Comparison of ENCODE assay signal across 9 cellular contexts in the genomic region with DNA sequence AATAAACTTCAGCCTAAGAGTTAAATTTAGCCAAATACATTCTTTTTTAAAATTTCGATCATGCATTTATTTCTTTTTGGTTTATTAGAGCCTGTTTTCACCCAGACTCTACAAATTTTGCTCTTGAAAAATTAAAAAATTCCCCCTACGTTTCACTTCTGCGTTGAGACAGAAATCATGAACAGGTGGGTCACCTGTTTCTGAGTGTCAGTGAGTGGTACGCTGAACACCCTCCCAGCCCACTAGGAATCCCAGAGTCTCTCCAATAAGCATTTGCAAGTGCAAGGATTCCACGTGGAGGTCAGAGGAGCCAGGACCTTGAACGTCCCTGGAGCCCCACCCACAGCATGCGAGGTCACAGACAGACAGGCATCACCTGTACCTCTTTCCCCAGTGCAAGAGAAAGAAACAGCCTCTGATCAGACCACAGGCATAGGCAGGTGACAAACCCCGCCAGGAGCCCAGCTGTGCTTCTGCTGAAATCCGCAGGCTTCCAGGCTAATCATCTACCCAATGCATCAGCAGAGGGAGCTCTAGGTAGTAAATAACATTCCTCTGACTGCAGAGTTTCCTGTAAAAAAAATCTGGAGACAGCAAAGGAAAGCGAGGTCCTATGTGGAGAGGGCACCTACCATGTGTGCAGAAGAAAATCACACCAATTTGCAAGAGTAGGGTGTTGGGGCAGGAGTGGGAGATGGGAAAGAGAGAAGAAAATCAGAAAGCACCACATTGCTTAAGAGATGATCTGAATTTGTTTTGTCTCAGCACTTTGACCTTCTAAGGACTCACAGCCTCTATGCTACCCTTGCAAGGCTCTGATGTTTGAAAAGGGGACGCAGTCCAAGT. TPM values are rescaled to one million over a fixed set of nuclear protein-coding genes. Genes with fewer than 3 reads are reported as not detected.
A peak's percentile ranks its signal among the peaks of the same experiment; 100 is the strongest.
DNase-seq lines count a peak whose midpoint lies in the region; ATAC-seq and TF ChIP-seq lines count a peak whose summit lies in the region.
"Had no signal": no experiment of that assay in that cellular context is flagged by ENCODE, and none has a peak within 500 bp of the region (broad histone marks: within the 10 kb centered on the region; RNA-seq: fewer than 3 reads in every experiment).

No MANE protein-coding gene starts in this region.

- H3K4me2 ChIP-seq in GM23248 (ENCODE audit: unreplicated experiment) = no peak overlapping the region

- H3K4me1 Mint-ChIP-seq in naive thymus-derived CD8-positive, alpha-beta T cell = peaks cover 5 to 42% (median 29%) of the 10 kb centered on the region in 4 donors

- DNase-seq in DMS 273 (lab: John Stamatoyannopoulos, UW; ENCODE audit: unreplicated experiment) (peak; percentile 82), GM23248 (peak; percentile 85), NCI-H460 (ENCODE audit: extremely low read depth, low read depth) (peak; percentile 55), esophagus squamous epithelium (lab: John Stamatoyannopoulos, UW) (no peak)
- peak; percentile 45 for DNase-seq in activated CD4-positive, alpha-beta T cell treated with anti-CD3 and anti-CD28 coated beads, Interleukin-2, amount 50 U/mL, for 1 hour
- peak in 7 of 10 donors; percentile 27 to 52 (median 40) for DNase-seq in naive thymus-derived CD8-positive, alpha-beta T cell

- H3K27ac ChIP-seq in GM23248 = no peak overlapping the region
- no peak overlapping the region for H3K27ac ChIP-seq in esophagus squamous epithelium
- H3K27ac ChIP-seq: SJCRH30 had no signal

- H4K20me1 ChIP-seq in GM23248 (ENCODE audit: insufficient read depth) = no peaks in the 10 kb centered on the region

- no peak overlapping the region for H3K9ac ChIP-seq in GM23248

- no peak for TF ChIP-seq POLR2A in esophagus squamous epithelium (IDR thresholded peaks at IDR 0.05)

- no peaks in the 10 kb centered on the region for H3K27me3 ChIP-seq in GM23248 (replicated peaks; ENCODE audit: insufficient read depth)
- H3K27me3 ChIP-seq in esophagus squamous epithelium = peaks cover 0 to 27% (median 0%) of the 10 kb centered on the region in 4 donors

- in situ Hi-C loops in GM23248 (cut with MboI) = loop anchor here (25.0 kb wide), 1 partner anchor 111 kb away; no protein-coding TSS in a partner anchor

- peak overlapping the region in 5 of 10 donors; percentile 3 to 83 (median 40) for H3K27ac Mint-ChIP-seq in naive thymus-derived CD8-positive, alpha-beta T cell

- H3K9me3 ChIP-seq in GM23248 (ENCODE audit: low read depth) = no peaks in the 10 kb centered on the region
- peaks cover 0 to 2% (median 0%) of the 10 kb centered on the region in 3 donors for H3K9me3 ChIP-seq in esophagus squamous epithelium
- H3K9me3 ChIP-seq: SJCRH30 had no signal

- peaks cover 0 to 4% (median 0%) of the 10 kb centered on the region in 3 donors for H3K36me3 Mint-ChIP-seq in naive thymus-derived CD8-positive, alpha-beta T cell

- H3K4me1 ChIP-seq in GM23248 (ENCODE audit: insufficient read depth) (peaks cover 13% of the 10 kb centered on the region), esophagus squamous epithelium (peaks cover 0 to 12% (median 0%) of the 10 kb centered on the region in 3 donors)
- H3K4me1 ChIP-seq: SJCRH30 had no signal

- H3K79me2 ChIP-seq in GM23248 (ENCODE audit: insufficient read depth) = no peaks in the 10 kb centered on the region

- intact Hi-C loops in esophagus squamous epithelium (cut with DNase I) = loop anchor here (10.0 kb wide), 1 partner anchor 252 kb away; no protein-coding TSS in a partner anchor

- H3K4me3 ChIP-seq in GM23248 = no peak overlapping the region
- no peak overlapping the region for H3K4me3 ChIP-seq in esophagus squamous epithelium
- H3K4me3 ChIP-seq: SJCRH30 had no signal

- H3K9me3 Mint-ChIP-seq in naive thymus-derived CD8-positive, alpha-beta T cell = peaks cover 0 to 6% (median 0%) of the 10 kb centered on the region in 9 donors

- 28% methylated on average over 11 of the region's 11 CpGs for WGBS in GM23248 (ENCODE audit: low coverage in 1 of 2, low lambda C conversion rate in 2 of 2, missing lambda C conversion rate in 2 of 2), 2 experiments
- 27 to 42% methylated on average over 8 to 10 of the region's 11 CpGs for WGBS in esophagus squamous epithelium, 2 donors

- no peak overlapping the region for H3K4me3 Mint-ChIP-seq in naive thymus-derived CD8-positive, alpha-beta T cell

- H3K36me3 ChIP-seq in GM23248 (ENCODE audit: low read depth) (no peaks in the 10 kb centered on the region), esophagus squamous epithelium (no peaks in the 10 kb centered on the region)
- H3K36me3 ChIP-seq: SJCRH30 had no signal

- H2AFZ ChIP-seq in GM23248 = no peak overlapping the region

- ATAC-seq in naive thymus-derived CD8-positive, alpha-beta T cell = peak; percentile 86 to 87
- no peak for ATAC-seq in GM19023 (IDR thresholded peaks at IDR 0.05; ENCODE audit: unreplicated experiment)
- no peak for ATAC-seq in HG02938 (IDR thresholded peaks at IDR 0.05; ENCODE audit: unreplicated experiment)

- H3K27me3 Mint-ChIP-seq in naive thymus-derived CD8-positive, alpha-beta T cell = peaks cover 0 to 19% (median 10%) of the 10 kb centered on the region in 5 donors

- TF ChIP-seq CTCF in esophagus squamous epithelium (IDR thresholded peaks at IDR 0.05) = peak; percentile 30 to 66 (median 54)

- POLR2A ChIA-PET in naive thymus-derived CD8-positive, alpha-beta T cell (lab: Charles Lee) = interaction anchor here (1.0 kb wide), 1 partner anchor 107 kb away, joined by 3 read pairs; no protein-coding TSS in a partner anchor

- peaks cover 7% of the 10 kb centered on the region for H3F3A ChIP-seq in GM23248 (ENCODE audit: insufficient read depth)

- no peaks in the 10 kb centered on the region for H3K9me2 ChIP-seq in GM23248 (ENCODE audit: insufficient read depth)

RNA-seq across cellular contexts. Expression of a gene that starts 5.9 kb away (rescaled TPM):
- 26.3 and 26.8 TPM in 2 replicates for total RNA-seq in GM23248 (2014; rRNA removed; shearing (Covaris generic))
- 4.1 and 4.5 TPM in 2 replicates for polyA plus RNA-seq in GM23248 (2016; fragmentation: Nextera tagmentation; extraction: Ambion mirVana)
- 27.1 and 27.2 TPM in 2 replicates for total RNA-seq in NCI-H460 (2014; rRNA removed; shearing (Covaris generic))
- polyA plus RNA-seq in NCI-H460 (2014; cell fraction: nucleus; rRNA removed) = 5.6 and 6.7 TPM in 2 replicates
- total RNA-seq in esophagus squamous epithelium = 10 to 100 TPM in 2 of 4 donors, 1 to 10 TPM in 2; 6.6 to 17.2 (median 10.0) TPM
- total RNA-seq in naive thymus-derived CD8-positive, alpha-beta T cell = 10 to 100 TPM; 49.6 to 50.7 TPM
- 1 to 10 TPM in 1 of 3 donors, under 1 TPM in 2; 0.44 to 1.4 (median 0.73) TPM for polyA plus RNA-seq in naive thymus-derived CD8-positive, alpha-beta T cell

Comparison
In these comparisons a context has a peak if more than half of its experiments do, and no peak if none do; other contexts are left out.
1. ATAC-seq: peak in naive thymus-derived CD8-positive, alpha-beta T cell (2 of 2); none in GM19023 (single experiment) and HG02938 (single experiment).